ENCODE assay signal across 9 cellular contexts in genomic region chr14:75542585-75543091, GRCh38. TPM values are rescaled to one million over a fixed set of nuclear protein-coding genes. Genes with fewer than 3 reads are reported as not detected.
DNase-seq lines count a peak whose midpoint lies in the region; ATAC-seq and TF ChIP-seq lines count a peak whose summit lies in the region.
"Had no signal": no experiment of that assay in that cellular context is flagged by ENCODE, and none has a peak within 500 bp of the region (broad histone marks: within the 10 kb centered on the region; RNA-seq: fewer than 3 reads in every experiment).

No MANE protein-coding gene starts in this region.

- H3K4me1 ChIP-seq in adrenal gland (replicated peaks in 1 of 2): peaks cover 10 to 16% of the 10 kb centered on the region in 2 donors
- no peaks in the 10 kb centered on the region for H3K4me1 ChIP-seq in A673 (ENCODE audit: insufficient read depth, low read length, poor library complexity, severe bottlenecking)

- peak; percentile 66 for ATAC-seq in HG02852 (IDR thresholded peaks at IDR 0.05; ENCODE audit: unreplicated experiment)

- H3K27me3 ChIP-seq in adrenal gland (no peaks in the 10 kb centered on the region), A673 (replicated peaks; ENCODE audit: insufficient read depth, low read depth, low read length, poor library complexity) (no peaks in the 10 kb centered on the region)

- intact Hi-C loops in adrenal gland (cut with DNase I) (no loop called here), A673 (cut with micrococcal nuclease; ENCODE audit: unreplicated experiment) (no loop called here)

- no peaks in the 10 kb centered on the region for H3K9me3 Mint-ChIP-seq in T-helper 1 cell treated with Interleukin-12 subunit alpha and Interleukin-12 subunit beta and Interleukin-4 antibody, amounts not matched to agents 30 μg/mL and 1 μg/mL, for 36 hours

- TF ChIP-seq CTCF in adrenal gland (IDR thresholded peaks at IDR 0.05): no peak
- TF ChIP-seq CTCF in A673 (conservative IDR thresholded peaks at IDR 0.05; ENCODE audit: low read depth, low read length): no peak

- H3K36me3 ChIP-seq in adrenal gland (replicated peaks in 1 of 2) (no peaks in the 10 kb centered on the region), A673 (ENCODE audit: insufficient read depth, low read length, poor library complexity, severe bottlenecking) (no peaks in the 10 kb centered on the region)

- WGBS in adrenal gland, 4 donors: 8 to 40% (median 23%) methylated on average over 1 to 10 of the region's 10 CpGs

- H3K4me1 Mint-ChIP-seq in T-helper 1 cell treated with Interleukin-12 subunit alpha and Interleukin-12 subunit beta and Interleukin-4 antibody, amounts not matched to agents 30 μg/mL and 1 μg/mL, for 36 hours (ENCODE audit: low read depth): peaks cover 63% of the 10 kb centered on the region

- H3K27ac ChIP-seq in adrenal gland: peak overlapping the region; percentile 25 to 86 (median 60)
- no peak overlapping the region for H3K27ac ChIP-seq in A673 (ENCODE audit: low read depth, low read length, poor library complexity, severe bottlenecking)

- no TSS peak for BruUV-seq in A673 (replicated peaks; lab: Mats Ljungman, UMichigan)

- CTCF ChIA-PET in A673 (lab: Charles Lee): no interaction called here

- POLR2A ChIA-PET in A673 (lab: Charles Lee; ENCODE audit: low non-redundant PET): no interaction called here

- peak overlapping the region; percentile 71 for H3K4me3 Mint-ChIP-seq in T-helper 1 cell treated with Interleukin-12 subunit alpha and Interleukin-12 subunit beta and Interleukin-4 antibody, amounts not matched to agents 30 μg/mL and 1 μg/mL, for 36 hours

- H3K4me3 ChIP-seq in adrenal gland: no peak overlapping the region
- H3K4me3 ChIP-seq in A673 (ENCODE audit: low read depth, low read length, poor library complexity, severe bottlenecking): no peak overlapping the region

- no peaks in the 10 kb centered on the region for H3K9me3 ChIP-seq in adrenal gland (replicated peaks in 1 of 3)
- H3K9me3 ChIP-seq in A673 (ENCODE audit: low read depth, low read length, poor library complexity, severe bottlenecking): no peaks in the 10 kb centered on the region

- DNase-seq in adrenal gland: peak; percentile 50 to 94 (median 90)
- DNase-seq in medulla oblongata (ENCODE audit: extremely low spot score): peak; percentile 64
- peak; percentile 49 for DNase-seq in stimulated activated CD8-positive, alpha-beta memory T cell treated with anti-CD3 and anti-CD28 coated beads, Interleukin-7, amount 100 ng/mL, for 24 hours (ENCODE audit: low read depth)
- DNase-seq in A673 (ENCODE audit: low spot score): no peak
- no peak for DNase-seq in amniotic stem cell (lab: John Stamatoyannopoulos, UW)

- peaks cover 37% of the 10 kb centered on the region for H3K36me3 Mint-ChIP-seq in T-helper 1 cell treated with Interleukin-12 subunit alpha and Interleukin-12 subunit beta and Interleukin-4 antibody, amounts not matched to agents 30 μg/mL and 1 μg/mL, for 36 hours (ENCODE audit: low read depth)

- peak overlapping the region; percentile 98 for H3K27ac Mint-ChIP-seq in T-helper 1 cell treated with Interleukin-12 subunit alpha and Interleukin-12 subunit beta and Interleukin-4 antibody, amounts not matched to agents 30 μg/mL and 1 μg/mL, for 36 hours

- H3K27me3 Mint-ChIP-seq in T-helper 1 cell treated with Interleukin-12 subunit alpha and Interleukin-12 subunit beta and Interleukin-4 antibody, amounts not matched to agents 30 μg/mL and 1 μg/mL, for 36 hours (ENCODE audit: low read depth): no peaks in the 10 kb centered on the region

- peak; percentile 41 for TF ChIP-seq POLR2A in GM15510 (IDR thresholded peaks at IDR 0.05; ENCODE audit: borderline replicate concordance, extremely low read depth, insufficient read length)
- peak in 1 of 2 donors; percentile 21 for TF ChIP-seq POLR2A in adrenal gland (IDR thresholded peaks at IDR 0.05)

RNA-seq across cellular contexts. Expression of gene BATF, which starts 20.4 kb away (rescaled TPM):
- total RNA-seq in adrenal gland (1 to 10 TPM in 6 of 8 donors, under 1 TPM in 2; 0.95 to 4.7 (median 2.8) TPM), A673 (2021) (not detected in 2 replicates)
- polyA plus RNA-seq in adrenal gland: 10 to 100 TPM in 1 of 3 donors, 1 to 10 TPM in 1, under 1 TPM in 1; 0.64 to 11.4 (median 7.2) TPM
- total RNA-seq: NCI-H460 had no signal

RNA-seq across cellular contexts. Expression of gene FLVCR2, which starts 35.8 kb away (rescaled TPM):
- total RNA-seq in adrenal gland (100 to 1,000 TPM in 1 of 8 donors, 10 to 100 TPM in 7; 18.0 to 428 (median 26.2) TPM), A673 (2021) (0.22 and 3.5 TPM in 2 replicates)
- 10 to 100 TPM in 2 of 3 donors, 1 to 10 TPM in 1; 8.8 to 29.9 (median 13.0) TPM for polyA plus RNA-seq in adrenal gland

Comparison
In these comparisons a context has a peak if more than half of its experiments do, and no peak if none do; other contexts are left out.
1. DNase-seq: peak in adrenal gland (7 of 7), medulla oblongata (single experiment) and stimulated activated CD8-positive, alpha-beta memory T cell treated with anti-CD3 and anti-CD28 coated beads, Interleukin-7, amount 100 ng/mL, for 24 hours (single experiment); none in A673 (single experiment) and amniotic stem cell (single experiment).